Comparison of ENCODE assay signal across 18 cellular contexts in the genomic region with DNA sequence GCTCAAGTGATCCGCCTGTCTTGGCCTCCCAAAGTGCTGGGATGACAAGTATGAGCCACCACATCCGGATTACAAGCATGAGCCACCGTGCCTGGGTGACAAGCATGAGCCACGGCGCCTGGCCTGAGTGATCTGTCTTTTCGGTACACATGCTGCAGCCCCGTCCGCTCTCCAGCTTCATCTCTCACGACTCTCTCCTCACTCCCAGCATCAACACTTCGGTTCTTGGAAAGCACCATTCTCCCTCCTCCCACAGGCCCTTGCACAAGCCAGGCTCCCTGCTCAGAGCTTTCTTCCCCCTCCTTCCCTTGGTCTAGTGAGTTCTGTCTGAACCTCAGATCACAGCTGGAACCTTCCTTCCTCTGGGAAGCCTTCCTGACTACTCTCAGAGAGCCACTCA.
"Had no signal": no experiment of that assay in that cellular context is flagged by ENCODE, and none has a peak within 500 bp of the region (broad histone marks: within the 10 kb centered on the region; RNA-seq: fewer than 3 reads in every experiment).

No MANE protein-coding gene starts in this region.

- H3K4me1 Mint-ChIP-seq: activated CD8-positive, alpha-beta memory T cell treated with anti-CD3 and anti-CD28 coated beads, Interleukin-2, amount 10 ng/mL, durations not matched to agents 7 days and 5 days; activated naive CD8-positive, alpha-beta T cell treated with anti-CD3 and anti-CD28 coated beads, Interleukin-2, amount 50 U/mL, for 24 hours; brain; central memory CD8-positive, alpha-beta T cell had no signal

- H3K9me3 Mint-ChIP-seq: activated CD4-positive, alpha-beta memory T cell treated with anti-CD3 and anti-CD28 coated beads, Interleukin-2, amount 10 ng/mL, durations not matched to agents 7 days and 5 days; activated naive CD8-positive, alpha-beta T cell treated with anti-CD3 and anti-CD28 coated beads, Interleukin-2, amount 50 U/mL, for 24 hours; central memory CD8-positive, alpha-beta T cell had no signal

- H3K27me3 ChIP-seq: esophagus muscularis mucosa, pancreas had no signal

- ATAC-seq: activated CD8-positive, alpha-beta memory T cell treated with anti-CD3 and anti-CD28 coated beads, Interleukin-2, amount 10 ng/mL, durations not matched to agents 7 days and 5 days; activated naive CD8-positive, alpha-beta T cell treated with anti-CD3 and anti-CD28 coated beads, Interleukin-2, amount 50 U/mL, for 24 hours; naive thymus-derived CD4-positive, alpha-beta T cell; pancreas had no signal

- H3K9me3 ChIP-seq: esophagus muscularis mucosa, pancreas, spleen, tibial nerve had no signal

- H3K4me3 Mint-ChIP-seq: activated CD4-positive, alpha-beta memory T cell treated with anti-CD3 and anti-CD28 coated beads, Interleukin-2, amount 10 ng/mL, durations not matched to agents 7 days and 5 days; activated CD8-positive, alpha-beta memory T cell treated with anti-CD3 and anti-CD28 coated beads, Interleukin-2, amount 10 ng/mL, durations not matched to agents 7 days and 5 days; activated naive CD8-positive, alpha-beta T cell treated with anti-CD3 and anti-CD28 coated beads, Interleukin-2, amount 50 U/mL, for 24 hours; brain; central memory CD8-positive, alpha-beta T cell; naive thymus-derived CD4-positive, alpha-beta T cell had no signal

- DNase-seq: activated CD4-positive, alpha-beta memory T cell treated with anti-CD3 and anti-CD28 coated beads, Interleukin-2, amount 10 ng/mL, durations not matched to agents 7 days and 5 days; activated CD4-positive, alpha-beta T cell treated with anti-CD3 and anti-CD28 coated beads for 48 hours; activated CD4-positive, CD25-positive, alpha-beta regulatory T cell; activated CD8-positive, alpha-beta memory T cell treated with anti-CD3 and anti-CD28 coated beads, Interleukin-2, amount 10 ng/mL, durations not matched to agents 7 days and 5 days; activated naive CD4-positive, alpha-beta T cell; activated naive CD8-positive, alpha-beta T cell treated with anti-CD3 and anti-CD28 coated beads, Interleukin-2, amount 50 U/mL, for 24 hours; mesenchymal stem cell; naive thymus-derived CD4-positive, alpha-beta T cell; stimulated activated naive CD4-positive, alpha-beta T cell treated with Interleukin-2 at 50 U/mL for 16 hours; T-helper 1 cell; T1000 had no signal

- H3K27ac Mint-ChIP-seq: activated CD4-positive, alpha-beta memory T cell treated with anti-CD3 and anti-CD28 coated beads, Interleukin-2, amount 10 ng/mL, durations not matched to agents 7 days and 5 days; activated CD8-positive, alpha-beta memory T cell treated with anti-CD3 and anti-CD28 coated beads, Interleukin-2, amount 10 ng/mL, durations not matched to agents 7 days and 5 days; activated naive CD8-positive, alpha-beta T cell treated with anti-CD3 and anti-CD28 coated beads, Interleukin-2, amount 50 U/mL, for 24 hours; brain; naive thymus-derived CD4-positive, alpha-beta T cell had no signal

- H3K27ac ChIP-seq: coronary artery, esophagus muscularis mucosa, pancreas, spleen, tibial nerve had no signal

- H3K36me3 Mint-ChIP-seq: activated CD8-positive, alpha-beta memory T cell treated with anti-CD3 and anti-CD28 coated beads, Interleukin-2, amount 10 ng/mL, durations not matched to agents 7 days and 5 days; brain; naive thymus-derived CD4-positive, alpha-beta T cell had no signal

- H3K36me3 ChIP-seq: esophagus muscularis mucosa, pancreas, spleen, tibial nerve had no signal

- H3K4me1 ChIP-seq: esophagus muscularis mucosa, pancreas, spleen, tibial nerve had no signal

- H3K4me3 ChIP-seq: coronary artery, esophagus muscularis mucosa, pancreas, spleen, tibial nerve had no signal
